In genomic region chr3:142596726-142597088, GRCh38 we compare ENCODE assay signal across 8 cellular contexts. TPM values are rescaled to one million over a fixed set of nuclear protein-coding genes. Genes with fewer than 3 reads are reported as not detected.
DNase-seq lines count a peak whose midpoint lies in the region; ATAC-seq and TF ChIP-seq lines count a peak whose summit lies in the region.

No MANE protein-coding gene starts in this region.

- no peak for ATAC-seq in HG02763 (IDR thresholded peaks at IDR 0.05; ENCODE audit: unreplicated experiment)

- peaks cover 16% of the 10 kb centered on the region for H3K36me3 Mint-ChIP-seq in nephron progenitor cell (ENCODE audit: low read depth)

- H3K27me3 Mint-ChIP-seq in nephron progenitor cell (ENCODE audit: low read depth, poor library complexity): peaks cover 6% of the 10 kb centered on the region

- H4K20me1 ChIP-seq in BLaER1: no peaks in the 10 kb centered on the region

- peak overlapping the region; percentile 94 for H3K4me3 Mint-ChIP-seq in nephron progenitor cell

- peak overlapping the region; percentile 79 for H3K4me3 ChIP-seq in BLaER1
- H3K4me3 ChIP-seq in MG63: peak overlapping the region; percentile 60
- peak overlapping the region; percentile 57 to 98 (median 79) for H3K4me3 ChIP-seq in dorsolateral prefrontal cortex

- H3K9me3 ChIP-seq in BLaER1: no peaks in the 10 kb centered on the region
- no peaks in the 10 kb centered on the region for H3K9me3 ChIP-seq in MG63

- peaks cover 3% of the 10 kb centered on the region for H3K9me3 Mint-ChIP-seq in nephron progenitor cell

- peak overlapping the region; percentile 74 for H3K9ac ChIP-seq in BLaER1

- no peak overlapping the region for H3K27ac Mint-ChIP-seq in nephron progenitor cell

- H3K36me3 ChIP-seq in BLaER1 (no peaks in the 10 kb centered on the region), MG63 (no peaks in the 10 kb centered on the region)

- peak overlapping the region; percentile 79 for H3K4me2 ChIP-seq in BLaER1

- intact Hi-C loops in dorsolateral prefrontal cortex (cut with DNase I): loop anchor here in 1 of 2 donors (1.0 kb wide), 1 partner anchor 18 kb away; the partner anchor contains the start of gene ATR

- H3K27ac ChIP-seq in BLaER1 (peak overlapping the region; percentile 23; the same call in 1 of the 2 replicates), dorsolateral prefrontal cortex (peak overlapping the region in 5 of 59 donors; percentile 53 to 73 (median 66))

- H3K4me1 Mint-ChIP-seq in nephron progenitor cell: peaks cover 29% of the 10 kb centered on the region

- H3K27me3 ChIP-seq in BLaER1 (no peaks in the 10 kb centered on the region; the same call in 1 of the 2 replicates), MG63 (no peaks in the 10 kb centered on the region), dorsolateral prefrontal cortex (no peaks in the 10 kb centered on the region)

- TF ChIP-seq CTCF in dorsolateral prefrontal cortex (IDR thresholded peaks at IDR 0.05 in 54 of 56, conservative IDR thresholded peaks at IDR 0.05 in 2 of 56; ENCODE audit: low read depth in 1 of 56, partially characterized antibody in 56 of 56) (peak in 2 of 56 donors; percentile 0 to 21), nephron progenitor cell (IDR thresholded peaks at IDR 0.05) (no peak)

- H3K4me1 ChIP-seq in BLaER1: peaks cover 21% of the 10 kb centered on the region

- DNase-seq in MG63 (no peak), dorsolateral prefrontal cortex (no peak), nephron progenitor cell (no peak), retina (no peak), NCI-H187 treated with DMSO at 0.1 percent for 48 hours (lab: John Stamatoyannopoulos, UW) (no peak)
- no peak for DNase-seq in activated CD4-positive, alpha-beta T cell treated with anti-CD3 and anti-CD28 coated beads for 48 hours

RNA-seq across cellular contexts. Expression of gene PLS1, which starts 0.5 kb away (rescaled TPM):
- total RNA-seq in MG63 (2014; rRNA removed; shearing (Covaris generic); ENCODE audit: low replicate concordance): 1.3 and 2.1 TPM in 2 replicates
- total RNA-seq in dorsolateral prefrontal cortex: 10 to 100 TPM in 3 of 120 experiments, 1 to 10 TPM in 117; 1.4 to 13.3 (median 4.8) TPM

RNA-seq across cellular contexts. Expression of gene ATR, which starts 18.2 kb away (rescaled TPM):
- total RNA-seq in MG63 (2014; rRNA removed; shearing (Covaris generic); ENCODE audit: low replicate concordance): 11.1 and 53.0 TPM in 2 replicates
- total RNA-seq in dorsolateral prefrontal cortex: 10 to 100 TPM; 15.6 to 43.1 (median 29.8) TPM
